ENCODE assay signal across 26 cellular contexts in the genomic region with DNA sequence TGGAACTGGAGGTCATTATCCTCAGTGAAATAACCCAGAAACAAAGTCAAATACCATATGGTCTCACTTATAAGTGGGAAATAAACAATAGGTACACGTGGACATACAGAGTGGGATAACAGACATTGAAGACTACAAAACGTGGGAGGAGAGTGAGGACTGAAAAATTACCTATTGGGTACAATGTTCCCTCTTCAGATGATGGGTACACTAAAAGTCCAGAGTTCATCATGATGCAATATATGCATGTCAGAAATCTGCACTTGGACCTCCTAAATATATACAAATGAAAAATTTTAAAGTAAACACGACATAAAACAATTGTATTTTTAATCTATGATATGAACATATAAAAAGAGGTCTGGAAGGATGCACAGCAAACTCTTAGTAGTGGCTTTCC.
DNase-seq lines count a peak whose midpoint lies in the region; ATAC-seq, FAIRE-seq and TF ChIP-seq lines count a peak whose summit lies in the region.
"Had no signal": no experiment of that assay in that cellular context is flagged by ENCODE, and none has a peak within 500 bp of the region (broad histone marks: within the 10 kb centered on the region; RNA-seq: fewer than 3 reads in every experiment).

No MANE protein-coding gene starts in this region.

- H3K27me3 Mint-ChIP-seq in WTC11 (ENCODE audit: low read depth): no peaks in the 10 kb centered on the region; the same call in 1 of the 2 replicates
- no peaks in the 10 kb centered on the region for H3K27me3 Mint-ChIP-seq in activated T-cell treated with anti-CD3 and anti-CD28 coated beads, Interleukin-2, amount 50 U/mL, for 72 hours (ENCODE audit: low read depth)
- H3K27me3 Mint-ChIP-seq: CD8-positive, alpha-beta memory T cell had no signal

- no peak overlapping the region for H3K9ac ChIP-seq in HepG2 (ENCODE audit: insufficient read depth, low read depth, low read length)
- H3K9ac ChIP-seq: BLaER1 had no signal

- no peak overlapping the region for H3K4me3 ChIP-seq in HepG2 (replicated peaks in 1 of 3; ENCODE audit: insufficient read depth in 1 of 3, low read depth in 2 of 3, low read length in 3 of 3)
- H3K4me3 ChIP-seq in right lobe of liver: no peak overlapping the region
- H3K4me3 ChIP-seq: BLaER1, GM12878 had no signal

- no peak for FAIRE-seq in HepG2 (lab: Jason Lieb, UNC)
- FAIRE-seq: GM12878, GM12892, GM18507 had no signal

- BruUV-seq in HepG2 (replicated peaks; lab: Mats Ljungman, UMichigan): no TSS peak

- no peak for TF ChIP-seq RAD21 in HepG2 (CRISPR knock-in tag; IDR thresholded peaks at IDR 0.05)

- H3K4me1 Mint-ChIP-seq in WTC11: no peaks in the 10 kb centered on the region
- no peaks in the 10 kb centered on the region for H3K4me1 Mint-ChIP-seq in activated T-cell treated with anti-CD3 and anti-CD28 coated beads, Interleukin-2, amount 50 U/mL, for 72 hours (ENCODE audit: low read depth)

- H3K4me3 Mint-ChIP-seq in WTC11: no peak overlapping the region
- no peak overlapping the region for H3K4me3 Mint-ChIP-seq in activated T-cell treated with anti-CD3 and anti-CD28 coated beads, Interleukin-2, amount 50 U/mL, for 72 hours
- H3K4me3 Mint-ChIP-seq: CD14-positive monocyte; CD4-positive, alpha-beta memory T cell; CD4-positive, CD25-positive, alpha-beta regulatory T cell; CD8-positive, alpha-beta memory T cell had no signal

- no peak for DNase-seq in WTC11 (ENCODE audit: low spot score)
- no peak for DNase-seq in HepG2 (ENCODE audit: low spot score)
- no peak for DNase-seq in right lobe of liver
- no peak for DNase-seq in activated T-cell treated with anti-CD3 and anti-CD28 coated beads, Interleukin-2, amount 50 U/mL, for 72 hours
- DNase-seq in NCI-H2029 (lab: John Stamatoyannopoulos, UW): no peak
- DNase-seq: 8988T; ACHN; BE2C; C1 segment of cervical spinal cord; CD4-positive, alpha-beta memory T cell; CD4-positive, CD25-positive, alpha-beta regulatory T cell; CD8-positive, alpha-beta memory T cell; COR-L47; DMS 273 treated with DMSO at 0.1 percent for 48 hours; DMS153; DMS53; DMS79; DND-41; EL; GDM1 had no signal

- H3K4me1 ChIP-seq in HepG2 (ENCODE audit: insufficient read depth, low read length): peaks cover 28% of the 10 kb centered on the region
- H3K4me1 ChIP-seq in right lobe of liver: peaks cover 0 to 6% (median 0%) of the 10 kb centered on the region in 4 donors
- H3K4me1 ChIP-seq: BE2C, BLaER1 had no signal

- H3K4me2 ChIP-seq in HepG2 (ENCODE audit: low read depth, low read length): no peak overlapping the region
- H3K4me2 ChIP-seq: BLaER1 had no signal

- no peak overlapping the region for H3K27ac ChIP-seq in HepG2 (ENCODE audit: extremely low read length, insufficient read depth, low read length)
- H3K27ac ChIP-seq in right lobe of liver: no peak overlapping the region
- H3K27ac ChIP-seq: BLaER1 had no signal

- TF ChIP-seq POLR2A in HepG2 (IDR thresholded peaks at IDR 0.05; ENCODE audit: insufficient read depth in 1 of 2, low read depth in 2 of 2, low read length in 2 of 2) (no peak), right lobe of liver (IDR thresholded peaks at IDR 0.05) (no peak)

- peaks cover 43% of the 10 kb centered on the region for H3K9me3 Mint-ChIP-seq in WTC11
- peaks cover 3 to 13% of the 10 kb centered on the region in 2 donors for H3K9me3 Mint-ChIP-seq in activated T-cell treated with anti-CD3 and anti-CD28 coated beads, Interleukin-2, amount 50 U/mL, for 72 hours

- peaks cover 21% of the 10 kb centered on the region; the same call in 1 of the 2 replicates for H3K9me3 ChIP-seq in HepG2 (ENCODE audit: low read length)
- H3K9me3 ChIP-seq in right lobe of liver: no peaks in the 10 kb centered on the region
- H3K9me3 ChIP-seq: BE2C had no signal

- H3K27me3 ChIP-seq in HepG2 (ENCODE audit: control insufficient read depth in 1 of 2, insufficient read depth in 2 of 2, low read length in 2 of 2) (no peaks in the 10 kb centered on the region), right lobe of liver (no peaks in the 10 kb centered on the region)
- H3K27me3 ChIP-seq: BE2C, BLaER1 had no signal

- H3K27ac Mint-ChIP-seq in WTC11: no peak overlapping the region
- no peak overlapping the region for H3K27ac Mint-ChIP-seq in activated T-cell treated with anti-CD3 and anti-CD28 coated beads, Interleukin-2, amount 50 U/mL, for 72 hours
- H3K27ac Mint-ChIP-seq: CD14-positive monocyte; CD4-positive, alpha-beta memory T cell; CD4-positive, CD25-positive, alpha-beta regulatory T cell; CD8-positive, alpha-beta memory T cell had no signal

- no peaks in the 10 kb centered on the region for H4K20me1 ChIP-seq in HepG2 (ENCODE audit: insufficient read depth, low read length)
- H4K20me1 ChIP-seq: BLaER1 had no signal

- H3K36me3 Mint-ChIP-seq in WTC11: peaks cover 23% of the 10 kb centered on the region
- H3K36me3 Mint-ChIP-seq in activated T-cell treated with anti-CD3 and anti-CD28 coated beads, Interleukin-2, amount 50 U/mL, for 72 hours (ENCODE audit: insufficient read depth in 2 of 2): peaks cover 3 to 6% of the 10 kb centered on the region in 2 donors
- H3K36me3 Mint-ChIP-seq: CD4-positive, alpha-beta memory T cell; CD4-positive, CD25-positive, alpha-beta regulatory T cell had no signal

- POLR2A ChIA-PET in WTC11 (lab: Charles Lee) (no interaction called here), HepG2 (lab: Yijun Ruan, JAX) (no interaction called here)

- in situ Hi-C loops in HepG2 (cut with HindIII; ENCODE audit: extremely low pct_ligation_motif_present, low pct_unique_long_range_greater_than_20kb): no loop called here

- WGBS in HepG2 (ENCODE audit: low lambda C conversion rate): 7% methylated on average over 3 of the region's 3 CpGs
- WGBS in right lobe of liver (ENCODE audit: insufficient coverage, low coverage, low lambda C conversion rate, missing lambda C conversion rate): 9% methylated on average over 3 of the region's 3 CpGs

- ATAC-seq in WTC11 (no peak), HepG2 (no peak), right lobe of liver (peak; percentile 62 to 87 (median 68)), GM19395 (IDR thresholded peaks at IDR 0.05; ENCODE audit: unreplicated experiment) (no peak)
- ATAC-seq in activated T-cell treated with anti-CD3 and anti-CD28 coated beads, Interleukin-2, amount 50 U/mL, for 72 hours (replicated peaks in 1 of 2): no peak
- ATAC-seq: GM12878 had no signal

- H2AFZ ChIP-seq in HepG2 (ENCODE audit: low read length): no peak overlapping the region

- H3K79me2 ChIP-seq in HepG2 (ENCODE audit: insufficient read depth, low read length): no peaks in the 10 kb centered on the region

- CTCF ChIA-PET in WTC11 (lab: Charles Lee): no interaction called here
- CTCF ChIA-PET in HepG2 (lab: Yijun Ruan, JAX; ENCODE audit: low intra/inter-chr PET ratio, low total read pairs): no interaction called here

- TF ChIP-seq EP300 in HepG2 (IDR thresholded peaks at IDR 0.05; ENCODE audit: low read depth in 2 of 2, low read length in 2 of 2) (no peak), HepG2 (CRISPR knock-in tag; IDR thresholded peaks at IDR 0.05; ENCODE audit: borderline replicate concordance) (no peak)

- H3K36me3 ChIP-seq in HepG2 (replicated peaks in 1 of 2; ENCODE audit: control insufficient read depth in 1 of 2, insufficient read depth in 2 of 2, low read length in 2 of 2) (no peaks in the 10 kb centered on the region), right lobe of liver (no peaks in the 10 kb centered on the region)
- H3K36me3 ChIP-seq: BE2C, BLaER1 had no signal

- no peak for TF ChIP-seq CTCF in WTC11 (IDR thresholded peaks at IDR 0.05)
- no peak for TF ChIP-seq CTCF in HepG2 (CRISPR knock-in tag; IDR thresholded peaks at IDR 0.05)
- no peak for TF ChIP-seq CTCF in right lobe of liver (IDR thresholded peaks at IDR 0.05)

- intact Hi-C loops in HepG2 (cut with micrococcal nuclease; ENCODE audit: unreplicated experiment): no loop called here
- intact Hi-C loops in right lobe of liver (cut with DNase I): no loop called here

TF ChIP-seq in WTC11, 78 proteins besides CTCF, POLR2A, EP300 and RAD21 (continues in another document):
- TF ChIP-seq CREM (CRISPR knock-in tag; IDR thresholded peaks at IDR 0.05) (no peak), GABPB1 (CRISPR knock-in tag; IDR thresholded peaks at IDR 0.05) (peak; percentile 61), NFATC4 (CRISPR knock-in tag; IDR thresholded peaks at IDR 0.05) (no peak)
- TF ChIP-seq, protein P1, sequence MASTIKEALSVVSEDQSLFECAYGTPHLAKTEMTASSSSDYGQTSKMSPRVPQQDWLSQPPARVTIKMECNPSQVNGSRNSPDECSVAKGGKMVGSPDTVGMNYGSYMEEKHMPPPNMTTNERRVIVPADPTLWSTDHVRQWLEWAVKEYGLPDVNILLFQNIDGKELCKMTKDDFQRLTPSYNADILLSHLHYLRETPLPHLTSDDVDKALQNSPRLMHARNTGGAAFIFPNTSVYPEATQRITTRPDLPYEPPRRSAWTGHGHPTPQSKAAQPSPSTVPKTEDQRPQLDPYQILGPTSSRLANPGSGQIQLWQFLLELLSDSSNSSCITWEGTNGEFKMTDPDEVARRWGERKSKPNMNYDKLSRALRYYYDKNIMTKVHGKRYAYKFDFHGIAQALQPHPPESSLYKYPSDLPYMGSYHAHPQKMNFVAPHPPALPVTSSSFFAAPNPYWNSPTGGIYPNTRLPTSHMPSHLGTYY (CRISPR knock-in tag; IDR thresholded peaks at IDR 0.05): no peak

TF ChIP-seq in HepG2, 621 proteins besides CTCF, POLR2A, EP300 and RAD21 (continues in another document):
- TF ChIP-seq, protein P2, sequence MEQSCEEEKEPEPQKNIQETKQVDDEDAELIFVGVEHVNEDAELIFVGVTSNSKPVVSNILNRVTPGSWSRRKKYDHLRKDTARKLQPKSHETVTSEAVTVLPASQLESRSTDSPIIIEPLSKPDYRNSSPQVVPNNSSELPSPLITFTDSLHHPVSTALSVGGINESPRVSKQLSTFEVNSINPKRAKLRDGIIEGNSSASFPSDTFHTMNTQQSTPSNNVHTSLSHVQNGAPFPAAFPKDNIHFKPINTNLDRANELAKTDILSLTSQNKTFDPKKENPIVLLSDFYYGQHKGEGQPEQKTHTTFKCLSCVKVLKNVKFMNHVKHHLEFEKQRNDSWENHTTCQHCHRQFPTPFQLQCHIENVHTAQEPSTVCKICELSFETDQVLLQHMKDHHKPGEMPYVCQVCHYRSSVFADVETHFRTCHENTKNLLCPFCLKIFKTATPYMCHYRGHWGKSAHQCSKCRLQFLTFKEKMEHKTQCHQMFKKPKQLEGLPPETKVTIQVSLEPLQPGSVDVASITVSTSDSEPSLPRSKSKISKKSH (CRISPR knock-in tag; IDR thresholded peaks at IDR 0.05; ENCODE audit: borderline replicate concordance): no peak
- TF ChIP-seq BCL6 (CRISPR knock-in tag; IDR thresholded peaks at IDR 0.05): no peak
- TF ChIP-seq SMAD9 (CRISPR knock-in tag; IDR thresholded peaks at IDR 0.05): no peak
- no peak for TF ChIP-seq NR3C1 (CRISPR knock-in tag; IDR thresholded peaks at IDR 0.05)
- TF ChIP-seq MIER2 (CRISPR knock-in tag; IDR thresholded peaks at IDR 0.05): no peak
- peak; percentile 36 for TF ChIP-seq ATF7 (IDR thresholded peaks at IDR 0.05)
- no peak for TF ChIP-seq ATF7 (CRISPR knock-in tag; IDR thresholded peaks at IDR 0.05)

Comparison
In these comparisons a context has a peak if more than half of its experiments do, and no peak if none do; other contexts are left out.
1. ATAC-seq: peak in right lobe of liver (4 of 4); none in WTC11 (single experiment), HepG2 (single experiment), GM19395 (single experiment) and activated T-cell treated with anti-CD3 and anti-CD28 coated beads, Interleukin-2, amount 50 U/mL, for 72 hours (0 of 2).
2. Of the 50 proteins assayed by ChIP-seq in both HepG2 and WTC11: peak only in HepG2: none; only in WTC11: GABPB1; in both: none; in neither: 49.